Comparison of ENCODE assay signal across 31 cellular contexts in genomic region chr4:55488716-55489115, GRCh38.
"Had no signal": no experiment of that assay in that cellular context is flagged by ENCODE, and none has a peak within 500 bp of the region (broad histone marks: within the 10 kb centered on the region; RNA-seq: fewer than 3 reads in every experiment).

No MANE protein-coding gene starts in this region.

- H2AFZ ChIP-seq: neural progenitor cell, parathyroid adenoma had no signal

- H3K4me1 ChIP-seq: neural progenitor cell, parathyroid adenoma, psoas muscle, spleen, suprapubic skin, testis, tibial artery, upper lobe of right lung, uterus had no signal

- H3K9me3 ChIP-seq: ovary, spleen, testis, tibial artery, transverse colon, upper lobe of right lung, uterus had no signal

- H3K36me3 ChIP-seq: ovary, uterus had no signal

- H3K27ac ChIP-seq: neural progenitor cell, ovary, parathyroid adenoma, psoas muscle, skin epidermis, spleen, suprapubic skin, testis, tibial artery, transverse colon, upper lobe of right lung, uterus had no signal

- H3K4me3 ChIP-seq: neural progenitor cell, ovary, psoas muscle, skin epidermis, smooth muscle cell, spleen, suprapubic skin, testis, tibial artery, transverse colon, upper lobe of right lung, uterus had no signal

- H3K9me3 Mint-ChIP-seq: natural killer cell, neural progenitor cell, type B pancreatic cell had no signal

- H3K27me3 Mint-ChIP-seq: progenitor cell of endocrine pancreas; stimulated activated memory B cell treated with anti-CD40 and anti-IgM and Interleukin-4, amounts not matched to agents 10 μg/mL and 1 μg/mL and 100 μg/mL, for 72 hours; stimulated activated naive CD8-positive, alpha-beta T cell treated with anti-CD3 and anti-CD28 coated beads, Interleukin-15, amount 100 ng/mL, for 72 hours; type B pancreatic cell had no signal

- H3K9ac ChIP-seq: neural progenitor cell, parathyroid adenoma had no signal

- H3K27ac Mint-ChIP-seq: natural killer cell; nephron; neural progenitor cell; progenitor cell of endocrine pancreas; stimulated activated memory B cell treated with anti-CD40 and anti-IgM and Interleukin-4, amounts not matched to agents 10 μg/mL and 1 μg/mL and 100 μg/mL, for 72 hours; stimulated activated naive CD8-positive, alpha-beta T cell treated with anti-CD3 and anti-CD28 coated beads, Interleukin-15, amount 100 ng/mL, for 72 hours; type B pancreatic cell had no signal

- H3K79me2 ChIP-seq: parathyroid adenoma had no signal

- H3K4me1 Mint-ChIP-seq: nephron; neural progenitor cell; stimulated activated memory B cell treated with anti-CD40 and anti-IgM and Interleukin-4, amounts not matched to agents 10 μg/mL and 1 μg/mL and 100 μg/mL, for 72 hours; stimulated activated naive CD8-positive, alpha-beta T cell treated with anti-CD3 and anti-CD28 coated beads, Interleukin-15, amount 100 ng/mL, for 72 hours had no signal

- H3K4me2 ChIP-seq: neural progenitor cell, smooth muscle cell had no signal

- H3K4me3 Mint-ChIP-seq: natural killer cell; nephron; neural progenitor cell; stimulated activated memory B cell treated with anti-CD40 and anti-IgM and Interleukin-4, amounts not matched to agents 10 μg/mL and 1 μg/mL and 100 μg/mL, for 72 hours; stimulated activated naive CD8-positive, alpha-beta T cell treated with anti-CD3 and anti-CD28 coated beads, Interleukin-15, amount 100 ng/mL, for 72 hours; type B pancreatic cell had no signal

- DNase-seq: natural killer cell; occipital lobe; ovary; posterior cingulate gyrus; psoas muscle; right cardiac atrium; spleen; stimulated activated CD4-positive, alpha-beta T cell treated with anti-CD3 and anti-CD28 coated beads, Interleukin-12 subunit alpha, Interleukin-12 subunit beta, amount 100 ng/mL, for 4 hours; stimulated activated CD4-positive, alpha-beta T cell treated with anti-CD3 and anti-CD28 coated beads, Interleukin-1b, Interleukin-23, amount 100 ng/mL, for 48 hours; stimulated activated CD4-positive, alpha-beta T cell treated with anti-CD3 and anti-CD28 coated beads, Interleukin-4, amount 100 ng/mL, for 1 hour; stimulated activated CD4-positive, alpha-beta T cell treated with anti-CD3 and anti-CD28 coated beads, Interleukin-4, amount 100 ng/mL, for 4 hours; stimulated activated CD8-positive, alpha-beta memory T cell treated with anti-CD3 and anti-CD28 coated beads, Interleukin-4, amount 100 ng/mL, for 48 hours; stimulated activated naive CD4-positive, alpha-beta T cell; stimulated activated naive CD8-positive, alpha-beta T cell treated with anti-CD3 and anti-CD28 coated beads, Interleukin-15, amount 100 ng/mL, for 72 hours; stimulated activated naive CD8-positive, alpha-beta T cell treated with anti-CD3 and anti-CD28 coated beads, Interleukin-15, Interleukin-2, amounts not matched to agents 100 U/mL and 50 U/mL, for 24 hours; substantia nigra; testis; tibial artery; transverse colon; upper lobe of right lung; uterus had no signal

- ATAC-seq: natural killer cell; psoas muscle; right cardiac atrium; sciatic nerve; stimulated activated memory B cell treated with anti-CD40 and anti-IgM and Interleukin-4, amounts not matched to agents 10 μg/mL and 1 μg/mL and 100 μg/mL, for 72 hours; stimulated activated naive CD8-positive, alpha-beta T cell treated with anti-CD3 and anti-CD28 coated beads, Interleukin-15, amount 100 ng/mL, for 72 hours; stimulated activated naive CD8-positive, alpha-beta T cell treated with anti-CD3 and anti-CD28 coated beads, Interleukin-15, Interleukin-2, amounts not matched to agents 100 U/mL and 50 U/mL, for 24 hours; upper lobe of right lung had no signal

- H3K36me3 Mint-ChIP-seq: natural killer cell had no signal

- H3K27me3 ChIP-seq: neural progenitor cell, ovary, spleen, suprapubic skin, testis, tibial artery, transverse colon, upper lobe of right lung, uterus had no signal
